In the genomic region with DNA sequence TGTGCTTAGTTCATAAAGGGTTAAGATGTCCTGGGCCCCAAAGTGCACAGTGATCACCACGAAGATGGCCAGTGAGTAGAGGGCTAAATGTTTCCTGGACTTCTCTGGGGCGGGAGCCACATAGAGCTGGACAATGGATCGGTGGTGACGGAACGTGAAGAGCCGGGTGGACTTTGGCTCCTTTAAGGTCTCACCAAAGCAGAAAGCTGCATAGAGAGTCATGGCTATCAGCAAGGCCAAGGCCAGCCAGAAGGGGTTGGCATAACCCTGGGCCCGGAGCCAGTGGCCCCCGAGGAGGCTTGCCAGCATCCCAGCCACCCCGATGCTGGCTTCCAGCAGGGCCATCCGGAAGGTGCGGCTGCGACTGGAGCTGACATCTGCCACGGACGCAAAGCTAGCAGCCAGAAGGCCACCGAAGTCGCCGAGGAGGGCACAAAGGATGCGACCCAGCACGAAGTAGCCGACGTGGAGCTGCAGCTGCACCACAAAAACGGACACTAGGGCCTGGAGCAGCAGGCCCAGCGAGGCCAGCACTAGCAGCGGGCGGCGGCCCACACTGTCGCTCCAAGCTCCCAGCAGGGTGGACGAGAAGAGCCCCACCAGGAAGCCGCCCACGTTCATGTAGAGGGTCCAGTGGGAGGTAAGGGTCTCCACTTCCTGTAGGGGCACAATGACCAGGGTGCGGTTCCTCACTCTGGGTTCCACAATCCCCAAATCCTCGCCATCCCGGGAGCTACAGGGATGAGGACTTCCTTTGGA, we compare ENCODE assay signal across 6 cellular contexts. TPM values are rescaled to one million over a fixed set of nuclear protein-coding genes. Genes with fewer than 3 reads are reported as not detected.
DNase-seq lines count a peak whose midpoint lies in the region; ATAC-seq and TF ChIP-seq lines count a peak whose summit lies in the region.

No MANE protein-coding gene starts in this region.

- CTCF ChIA-PET in HEK293T (lab: Yijun Ruan, JAX): interaction anchor here (5.1 kb wide), 1 partner anchor 12 kb away, joined by 45 read pairs; no protein-coding TSS in a partner anchor

- H3K36me3 ChIP-seq in H7 (replicated peaks; ENCODE audit: control insufficient read depth, insufficient read depth, low read length): no peaks in the 10 kb centered on the region; the same call in 1 of the 2 replicates
- peaks cover 0 to 2% of the 10 kb centered on the region in 2 donors for H3K36me3 ChIP-seq in body of pancreas (replicated peaks in 1 of 2; ENCODE audit: insufficient read depth in 1 of 2, low read depth in 2 of 2)

- H3K27me3 Mint-ChIP-seq in nephron progenitor cell (ENCODE audit: low read depth, poor library complexity): peaks cover 8% of the 10 kb centered on the region

- H3K36me3 Mint-ChIP-seq in nephron progenitor cell (ENCODE audit: low read depth): peaks cover 17% of the 10 kb centered on the region

- H3K27ac Mint-ChIP-seq in nephron progenitor cell: no peak overlapping the region

- H3K4me3 ChIP-seq in H7 (ENCODE audit: insufficient read depth, low read depth, low read length): peak overlapping the region; percentile 68
- H3K4me3 ChIP-seq in body of pancreas: peak overlapping the region; percentile 85 to 86

- POLR2A ChIA-PET in HEK293T (lab: Yijun Ruan, JAX): interaction anchor here (0.6 to 3.7 kb wide), 15 partner anchors 9 to 166 kb away, joined by 3 to 29 read pairs (median 3); partner anchors contain the start of genes IFT20, PIGS, POLDIP2 and TNFAIP1

- peaks cover 42% of the 10 kb centered on the region for H3K4me1 Mint-ChIP-seq in nephron progenitor cell

- peaks cover 22% of the 10 kb centered on the region for H3K4me1 ChIP-seq in body of pancreas

- peak; percentile 60 for DNase-seq in H7
- DNase-seq in body of pancreas: peak; percentile 58 to 76 (median 72)
- peak; percentile 21 for DNase-seq in nephron progenitor cell
- DNase-seq in HEK293T (ENCODE audit: extremely low spot score): no peak

- H3K27me3 ChIP-seq in H7 (ENCODE audit: control insufficient read depth, insufficient read depth, low read length) (peaks cover 3% of the 10 kb centered on the region; the same call in 1 of the 2 replicates), body of pancreas (no peaks in the 10 kb centered on the region)

- TF ChIP-seq CTCF in body of pancreas (IDR thresholded peaks at IDR 0.05) (peak in 1 of 7 experiments; percentile 1), nephron progenitor cell (IDR thresholded peaks at IDR 0.05) (no peak)

- H3K27ac ChIP-seq in body of pancreas: peak overlapping the region; percentile 11 to 64 (median 50)

- no peaks in the 10 kb centered on the region for H3K9me3 ChIP-seq in body of pancreas

- ATAC-seq in body of pancreas (peak; percentile 63), HG02588 (IDR thresholded peaks at IDR 0.05; ENCODE audit: unreplicated experiment) (no peak)
- no peak for ATAC-seq in activated CD4-positive, CD25-positive, alpha-beta regulatory T cell treated with anti-CD3 and anti-CD28 coated beads, Interleukin-2, amount 50 U/mL, for 24 hours

- peak; percentile 29 to 41 (median 33) for TF ChIP-seq POLR2A in body of pancreas (IDR thresholded peaks at IDR 0.05)

- intact Hi-C loops in body of pancreas (cut with DNase I): no loop called here

- 9 to 18% methylated on average over 14 to 33 of the region's 33 CpGs for WGBS in body of pancreas, 2 donors

- H3K4me3 Mint-ChIP-seq in nephron progenitor cell: peak overlapping the region; percentile 84

- no peaks in the 10 kb centered on the region for H3K9me3 Mint-ChIP-seq in nephron progenitor cell

TF ChIP-seq in HEK293T, 16 proteins besides CTCF, POLR2A, EP300 and RAD21:
- TF ChIP-seq BHLHE40 (IDR thresholded peaks at IDR 0.05; ENCODE audit: borderline replicate concordance): no peak
- TF ChIP-seq L3MBTL2 (conservative IDR thresholded peaks at IDR 0.05): no peak
- TF ChIP-seq, protein P1, sequence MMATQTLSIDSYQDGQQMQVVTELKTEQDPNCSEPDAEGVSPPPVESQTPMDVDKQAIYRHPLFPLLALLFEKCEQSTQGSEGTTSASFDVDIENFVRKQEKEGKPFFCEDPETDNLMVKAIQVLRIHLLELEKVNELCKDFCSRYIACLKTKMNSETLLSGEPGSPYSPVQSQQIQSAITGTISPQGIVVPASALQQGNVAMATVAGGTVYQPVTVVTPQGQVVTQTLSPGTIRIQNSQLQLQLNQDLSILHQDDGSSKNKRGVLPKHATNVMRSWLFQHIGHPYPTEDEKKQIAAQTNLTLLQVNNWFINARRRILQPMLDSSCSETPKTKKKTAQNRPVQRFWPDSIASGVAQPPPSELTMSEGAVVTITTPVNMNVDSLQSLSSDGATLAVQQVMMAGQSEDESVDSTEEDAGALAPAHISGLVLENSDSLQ (IDR thresholded peaks at IDR 0.05): no peak
- TF ChIP-seq FOXA1 (IDR thresholded peaks at IDR 0.05): no peak
- no peak for TF ChIP-seq FOXM1 (IDR thresholded peaks at IDR 0.05; ENCODE audit: borderline replicate concordance)
- no peak for TF ChIP-seq TARDBP (IDR thresholded peaks at IDR 0.05)
- no peak for TF ChIP-seq LEF1 (IDR thresholded peaks at IDR 0.05; ENCODE audit: borderline replicate concordance)
- no peak for TF ChIP-seq HDGF (IDR thresholded peaks at IDR 0.05; ENCODE audit: borderline replicate concordance)
- no peak for TF ChIP-seq SP1 (IDR thresholded peaks at IDR 0.05)
- TF ChIP-seq CTBP1 (IDR thresholded peaks at IDR 0.05; ENCODE audit: borderline replicate concordance): no peak
- TF ChIP-seq SUZ12 (IDR thresholded peaks at IDR 0.05): no peak
- TF ChIP-seq ZNF384 (IDR thresholded peaks at IDR 0.05): no peak
- TF ChIP-seq FOXK2 (IDR thresholded peaks at IDR 0.05): no peak
- no peak for TF ChIP-seq ELF4 (IDR thresholded peaks at IDR 0.05)
- TF ChIP-seq NFRKB (IDR thresholded peaks at IDR 0.05): no peak
- TF ChIP-seq ARNT (IDR thresholded peaks at IDR 0.05): no peak

RNA-seq across cellular contexts. Expression of gene SLC46A1, which starts 1.0 kb away (rescaled TPM):
- total RNA-seq in H7 (2014; rRNA removed; shearing (Covaris generic)): 5.7 and 6.7 TPM in 2 replicates
- total RNA-seq in body of pancreas: 10 to 100 TPM in 1 of 2 donors, 1 to 10 TPM in 1; 8.6 to 17.6 TPM

RNA-seq across cellular contexts. Expression of gene SARM1, which starts 33.5 kb away (rescaled TPM):
- 0.62 and 1.7 TPM in 2 replicates for total RNA-seq in H7 (2014; rRNA removed; shearing (Covaris generic))
- total RNA-seq in body of pancreas: 10 to 100 TPM; 13.7 to 33.9 TPM

RNA-seq across cellular contexts. Expression of gene VTN, which starts 34.9 kb away (rescaled TPM):
- total RNA-seq in H7 (2014; rRNA removed; shearing (Covaris generic)): 0.04 and 0.14 TPM in 2 replicates
- total RNA-seq in body of pancreas: 1 to 10 TPM; 4.2 to 6.6 TPM

RNA-seq across cellular contexts. Expression of gene SEBOX, which starts 40.0 kb away (rescaled TPM):
- not detected in 2 replicates for total RNA-seq in H7 (2014; rRNA removed; shearing (Covaris generic))
- not detected for total RNA-seq in body of pancreas

RNA-seq across cellular contexts. Expression of gene POLDIP2, which starts 47.7 kb away (rescaled TPM):
- 115 and 130 TPM in 2 replicates for total RNA-seq in H7 (2014; rRNA removed; shearing (Covaris generic))
- total RNA-seq in body of pancreas: 10 to 100 TPM; 50.8 to 54.4 TPM
